ENCODE assay signal across 9 cellular contexts in the genomic region with DNA sequence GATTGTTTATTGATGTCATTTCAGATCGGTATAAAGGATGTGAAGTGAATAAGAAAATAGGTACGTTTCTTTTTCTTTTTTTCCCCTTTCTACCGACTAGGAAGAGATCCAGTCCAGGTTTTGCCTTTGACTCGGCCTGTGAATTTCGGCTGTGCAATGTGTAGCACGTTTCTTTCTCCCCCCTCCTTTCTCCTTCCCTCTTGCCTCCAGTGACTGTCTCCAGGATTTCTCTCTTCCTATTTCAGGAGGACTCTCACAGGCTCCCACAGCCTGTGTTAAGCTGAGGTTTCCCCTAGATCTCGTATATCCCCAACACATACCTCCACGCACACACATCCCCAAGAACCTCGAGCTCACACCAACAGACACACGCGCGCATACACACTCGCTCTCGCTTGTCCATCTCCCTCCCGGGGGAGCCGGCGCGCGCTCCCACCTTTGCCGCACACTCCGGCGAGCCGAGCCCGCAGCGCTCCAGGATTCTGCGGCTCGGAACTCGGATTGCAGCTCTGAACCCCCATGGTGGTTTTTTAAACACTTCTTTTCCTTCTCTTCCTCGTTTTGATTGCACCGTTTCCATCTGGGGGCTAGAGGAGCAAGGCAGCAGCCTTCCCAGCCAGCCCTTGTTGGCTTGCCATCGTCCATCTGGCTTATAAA. TPM values are rescaled to one million over a fixed set of nuclear protein-coding genes. Genes with fewer than 3 reads are reported as not detected.
A peak's percentile ranks its signal among the peaks of the same experiment; 100 is the strongest.
DNase-seq lines count a peak whose midpoint lies in the region; ATAC-seq and TF ChIP-seq lines count a peak whose summit lies in the region.
"Had no signal": no experiment of that assay in that cellular context is flagged by ENCODE, and none has a peak within 500 bp of the region (broad histone marks: within the 10 kb centered on the region; RNA-seq: fewer than 3 reads in every experiment).

A gene (plus strand): TSS at position 185 of the 657 bp plus-strand sequence.

- peaks cover 0 to 23% (median 10%) of the 10 kb centered on the region in 4 donors for H3K4me1 ChIP-seq in sigmoid colon

- H3K36me3 ChIP-seq in sigmoid colon: no peaks in the 10 kb centered on the region

- peak within 1 kb of the TSS; percentile 55 to 67 (median 59) for H3K4me3 ChIP-seq in sigmoid colon

- H3K9me3 Mint-ChIP-seq in effector memory CD8-positive, alpha-beta T cell: peaks cover 2 to 7% of the 10 kb centered on the region in 2 donors

- no peak for TF ChIP-seq CTCF in sigmoid colon (IDR thresholded peaks at IDR 0.05)

- no peak within 1 kb of the TSS for H3K27ac Mint-ChIP-seq in effector memory CD8-positive, alpha-beta T cell

- DNase-seq in EL (peak; percentile 88), NCI-H2081 treated with DMSO at 0.1 percent for 48 hours (lab: John Stamatoyannopoulos, UW) (peak; percentile 75), anterior cingulate cortex (lab: John Stamatoyannopoulos, UW) (peak in 36 of 58 donors; percentile 2 to 71 (median 36)), hippocampal formation (lab: John Stamatoyannopoulos, UW) (peak; percentile 26 to 49), sigmoid colon (peak; percentile 78)
- no peak for DNase-seq in effector memory CD8-positive, alpha-beta T cell
- DNase-seq in activated CD4-positive, alpha-beta T cell treated with anti-CD3 and anti-CD28 coated beads, Interleukin-2, amount 50 U/mL, for 48 hours: no peak

- peak within 1 kb of the TSS; percentile 71 to 81 (median 77) for H3K27ac ChIP-seq in sigmoid colon
- H3K27ac ChIP-seq: HL-60 had no signal

- WGBS in sigmoid colon, 2 donors: 3% methylated on average over 31 of the region's 31 CpGs

- H3K9me3 ChIP-seq in sigmoid colon: no peaks in the 10 kb centered on the region

- no peak within 1 kb of the TSS for H3K4me3 Mint-ChIP-seq in effector memory CD8-positive, alpha-beta T cell

- peaks cover 0 to 28% (median 0%) of the 10 kb centered on the region in 3 donors for H3K27me3 ChIP-seq in sigmoid colon

- TF ChIP-seq EP300 in sigmoid colon (IDR thresholded peaks at IDR 0.05): no peak

- intact Hi-C loops in sigmoid colon (cut with DNase I): loop anchor here (5.0 kb wide), 1 partner anchor 1136 kb away; no protein-coding TSS in a partner anchor

- H3K4me1 Mint-ChIP-seq in effector memory CD8-positive, alpha-beta T cell (ENCODE audit: low read depth in 2 of 2): peaks cover 0 to 5% of the 10 kb centered on the region in 2 donors

- H3K36me3 Mint-ChIP-seq in effector memory CD8-positive, alpha-beta T cell (ENCODE audit: insufficient read depth): no peaks in the 10 kb centered on the region

- peaks cover 21 to 42% of the 10 kb centered on the region in 2 donors for H3K27me3 Mint-ChIP-seq in effector memory CD8-positive, alpha-beta T cell

- ATAC-seq in effector memory CD8-positive, alpha-beta T cell (replicated peaks): no peak
- no peak for ATAC-seq in HG03378 (IDR thresholded peaks at IDR 0.05; ENCODE audit: unreplicated experiment)

- TF ChIP-seq POLR2A in sigmoid colon (IDR thresholded peaks at IDR 0.05): no peak

RNA-seq across cellular contexts. Expression of the gene that starts here (rescaled TPM):
- total RNA-seq in sigmoid colon: 10 to 100 TPM; 14.4 to 27.5 (median 23.6) TPM
- polyA plus RNA-seq in sigmoid colon: 1 to 10 TPM in 2 of 3 donors, under 1 TPM in 1; 0.23 to 2.7 (median 1.2) TPM

Comparison
In these comparisons a context has a peak if more than half of its experiments do, and no peak if none do; other contexts are left out.
1. DNase-seq: peak in EL (single experiment), NCI-H2081 treated with DMSO at 0.1 percent for 48 hours (single experiment), anterior cingulate cortex (36 of 58), hippocampal formation (2 of 2) and sigmoid colon (single experiment); none in effector memory CD8-positive, alpha-beta T cell (0 of 3) and activated CD4-positive, alpha-beta T cell treated with anti-CD3 and anti-CD28 coated beads, Interleukin-2, amount 50 U/mL, for 48 hours (0 of 2).